ENCODE assay signal across 1 cellular context in genomic region chr15:70826634-70827033, GRCh38.
TF ChIP-seq lines count a peak whose summit lies in the region.

No MANE protein-coding gene starts in this region.

TF ChIP-seq in IMR-90, 13 proteins besides CTCF, POLR2A, EP300 and RAD21 (continued from another document):
- TF ChIP-seq SMC3 (IDR thresholded peaks at IDR 0.05; ENCODE audit: low read depth, low read length), result peak; percentile 12; the same call in 1 of the 2 replicates
- TF ChIP-seq MAFK (IDR thresholded peaks at IDR 0.05; ENCODE audit: low read depth, low read length), result no peak
- TF ChIP-seq FOS (IDR thresholded peaks at IDR 0.05; ENCODE audit: low read depth, low read length), result no peak
- TF ChIP-seq MXI1 (IDR thresholded peaks at IDR 0.05; ENCODE audit: borderline replicate concordance, low read depth, low read length), result 0 out of 2 replicates have a peak, but pooled peaks have one; percentile 40
- no peak for TF ChIP-seq ELK1 (IDR thresholded peaks at IDR 0.05; ENCODE audit: borderline replicate concordance, low read depth, low read length)
- no peak for TF ChIP-seq NFE2L2 (IDR thresholded peaks at IDR 0.05; ENCODE audit: low read depth, low read length)
- no peak for TF ChIP-seq CHD1 (IDR thresholded peaks at IDR 0.05; ENCODE audit: low read depth, low read length)
- TF ChIP-seq BHLHE40 (IDR thresholded peaks at IDR 0.05; ENCODE audit: low read depth, low read length), result no peak
- no peak for TF ChIP-seq MAZ (IDR thresholded peaks at IDR 0.05; ENCODE audit: borderline replicate concordance, low read depth, low read length)
- peak; percentile 99 for TF ChIP-seq CEBPB (IDR thresholded peaks at IDR 0.05; ENCODE audit: low read depth, low read length)
TF ChIP-seq in IMR-90: peak in this region for 3.
